In genomic region chr17:19939993-19940721, GRCh38 we compare ENCODE assay signal across 21 cellular contexts. TPM values are rescaled to one million over a fixed set of nuclear protein-coding genes. Genes with fewer than 3 reads are reported as not detected.
DNase-seq lines count a peak whose midpoint lies in the region; ATAC-seq and TF ChIP-seq lines count a peak whose summit lies in the region.
"Had no signal": no experiment of that assay in that cellular context is flagged by ENCODE, and none has a peak within 500 bp of the region (broad histone marks: within the 10 kb centered on the region; RNA-seq: fewer than 3 reads in every experiment).

No MANE protein-coding gene starts in this region.

- no peak overlapping the region for H3K4me3 ChIP-seq in CD4-positive, CD25-positive, alpha-beta regulatory T cell (ENCODE audit: low read depth, low read length)
- no peak overlapping the region for H3K4me3 ChIP-seq in HUES6 (ENCODE audit: low read depth, low read length)
- H3K4me3 ChIP-seq: HAP-1, K562, lung had no signal

- H3K27ac ChIP-seq in CD4-positive, CD25-positive, alpha-beta regulatory T cell (ENCODE audit: insufficient read depth, low read length, poor library complexity, severe bottlenecking), result no peak overlapping the region
- H3K27ac ChIP-seq in HUES6 (ENCODE audit: low read depth, low read length), result peak overlapping the region; percentile 44; the same call in 1 of the 2 replicates
- H3K27ac ChIP-seq: brain microvascular endothelial cell, parathyroid adenoma had no signal

- H3K27ac Mint-ChIP-seq in CD4-positive, CD25-positive, alpha-beta regulatory T cell, result peak overlapping the region in 2 of 3 donors; percentile 15 to 16
- H3K27ac Mint-ChIP-seq in brain, result peak overlapping the region in 3 of 5 experiments; percentile 7 to 93 (median 90)

- H3K9me3 ChIP-seq in CD4-positive, CD25-positive, alpha-beta regulatory T cell (ENCODE audit: control insufficient read depth in 2 of 2, low read length in 2 of 2), result no peaks in the 10 kb centered on the region
- H3K9me3 ChIP-seq in HUES6 (ENCODE audit: control insufficient read depth, insufficient read depth, low read depth, low read length), result no peaks in the 10 kb centered on the region
- H3K9me3 ChIP-seq: HAP-1 had no signal

- peaks cover 1 to 37% (median 31%) of the 10 kb centered on the region in 4 donors for H3K4me1 Mint-ChIP-seq in CD4-positive, CD25-positive, alpha-beta regulatory T cell
- peaks cover 20% of the 10 kb centered on the region for H3K4me1 Mint-ChIP-seq in brain

- no peaks in the 10 kb centered on the region for H3K27me3 Mint-ChIP-seq in CD4-positive, CD25-positive, alpha-beta regulatory T cell
- H3K27me3 Mint-ChIP-seq in brain, result no peaks in the 10 kb centered on the region
- H3K27me3 Mint-ChIP-seq: activated naive CD4-positive, alpha-beta T cell treated with anti-CD3 and anti-CD28 coated beads, Interleukin-2, amount 10 ng/mL, durations not matched to agents 7 days and 5 days had no signal

- peaks cover 3% of the 10 kb centered on the region for H3K4me1 ChIP-seq in CD4-positive, CD25-positive, alpha-beta regulatory T cell (ENCODE audit: control insufficient read depth, insufficient read depth, low read length, poor library complexity, severe bottlenecking)
- H3K4me1 ChIP-seq in HUES6 (ENCODE audit: control insufficient read depth, insufficient read depth, low read length), result peaks cover 28% of the 10 kb centered on the region
- H3K4me1 ChIP-seq: parathyroid adenoma had no signal

- no peak for TF ChIP-seq CTCF in brain (conservative IDR thresholded peaks at IDR 0.05)

- H3K27me3 ChIP-seq in CD4-positive, CD25-positive, alpha-beta regulatory T cell (ENCODE audit: control insufficient read depth, insufficient read depth, low read length), result no peaks in the 10 kb centered on the region
- H3K27me3 ChIP-seq in HUES6 (ENCODE audit: control insufficient read depth, insufficient read depth, low read length), result no peaks in the 10 kb centered on the region
- H3K27me3 ChIP-seq: brain microvascular endothelial cell had no signal

- peaks cover 38% of the 10 kb centered on the region for H3K36me3 Mint-ChIP-seq in CD4-positive, CD25-positive, alpha-beta regulatory T cell
- H3K36me3 Mint-ChIP-seq in brain, result peaks cover 54% of the 10 kb centered on the region

- H3K4me3 Mint-ChIP-seq in CD4-positive, CD25-positive, alpha-beta regulatory T cell, result no peak overlapping the region
- H3K4me3 Mint-ChIP-seq in brain, result no peak overlapping the region
- H3K4me3 Mint-ChIP-seq: activated naive CD4-positive, alpha-beta T cell treated with anti-CD3 and anti-CD28 coated beads, Interleukin-2, amount 10 ng/mL, durations not matched to agents 7 days and 5 days had no signal

- no peaks in the 10 kb centered on the region for H3K9me3 Mint-ChIP-seq in CD4-positive, CD25-positive, alpha-beta regulatory T cell
- no peaks in the 10 kb centered on the region for H3K9me3 Mint-ChIP-seq in brain
- H3K9me3 Mint-ChIP-seq: activated naive CD4-positive, alpha-beta T cell treated with anti-CD3 and anti-CD28 coated beads, Interleukin-2, amount 10 ng/mL, durations not matched to agents 7 days and 5 days had no signal

- no peak overlapping the region for H3K9ac ChIP-seq in HUES6 (ENCODE audit: low read length)
- H3K9ac ChIP-seq: parathyroid adenoma had no signal

- no peak for ATAC-seq in CD4-positive, CD25-positive, alpha-beta regulatory T cell (ENCODE audit: low read depth in 2 of 2)
- ATAC-seq in HG03095 (IDR thresholded peaks at IDR 0.05; ENCODE audit: unreplicated experiment) (no peak), GM19324 (IDR thresholded peaks at IDR 0.05; ENCODE audit: low FRiP score, unreplicated experiment) (no peak), left lobe of liver (no peak)
- ATAC-seq: esophagus mucosa, K562, Panc1 had no signal

- peaks cover 72% of the 10 kb centered on the region for H3K36me3 ChIP-seq in CD4-positive, CD25-positive, alpha-beta regulatory T cell (ENCODE audit: control insufficient read depth, insufficient read depth, low read length)
- H3K36me3 ChIP-seq in HUES6 (ENCODE audit: control insufficient read depth, insufficient read depth, low read length), result peaks cover 63% of the 10 kb centered on the region

- no peak for DNase-seq in CD4-positive, CD25-positive, alpha-beta regulatory T cell
- peak; percentile 22 for DNase-seq in medulla oblongata (ENCODE audit: extremely low spot score)
- no peak for DNase-seq in GM19240 (ENCODE audit: insufficient read length, low spot score)
- no peak for DNase-seq in left lobe of liver (ENCODE audit: low spot score)
- DNase-seq: activated CD8-positive, alpha-beta memory T cell treated with anti-CD3 and anti-CD28 coated beads, Interleukin-2, amount 50 U/mL, for 4 hours; activated naive CD4-positive, alpha-beta T cell treated with anti-CD3 and anti-CD28 coated beads, Interleukin-2, amount 10 ng/mL, durations not matched to agents 7 days and 5 days; brain microvascular endothelial cell; COR-L47; dermis blood vessel endothelial cell; NCI-H1048; NCI-H2107 had no signal

RNA-seq across cellular contexts. Expression of gene AKAP10, which starts 37.5 kb away (rescaled TPM):
- 46.2 TPM for total RNA-seq in CD4-positive, CD25-positive, alpha-beta regulatory T cell
- polyA plus RNA-seq in CD4-positive, CD25-positive, alpha-beta regulatory T cell, result 10 to 100 TPM; 17.7 to 22.0 (median 18.4) TPM
- polyA plus RNA-seq in brain (ENCODE audit: insufficient read depth, low read depth, low replicate concordance), result 6.3 TPM
- 8.6 TPM for total RNA-seq in left lobe of liver
